Comparison of ENCODE assay signal across 10 cellular contexts in the genomic region with DNA sequence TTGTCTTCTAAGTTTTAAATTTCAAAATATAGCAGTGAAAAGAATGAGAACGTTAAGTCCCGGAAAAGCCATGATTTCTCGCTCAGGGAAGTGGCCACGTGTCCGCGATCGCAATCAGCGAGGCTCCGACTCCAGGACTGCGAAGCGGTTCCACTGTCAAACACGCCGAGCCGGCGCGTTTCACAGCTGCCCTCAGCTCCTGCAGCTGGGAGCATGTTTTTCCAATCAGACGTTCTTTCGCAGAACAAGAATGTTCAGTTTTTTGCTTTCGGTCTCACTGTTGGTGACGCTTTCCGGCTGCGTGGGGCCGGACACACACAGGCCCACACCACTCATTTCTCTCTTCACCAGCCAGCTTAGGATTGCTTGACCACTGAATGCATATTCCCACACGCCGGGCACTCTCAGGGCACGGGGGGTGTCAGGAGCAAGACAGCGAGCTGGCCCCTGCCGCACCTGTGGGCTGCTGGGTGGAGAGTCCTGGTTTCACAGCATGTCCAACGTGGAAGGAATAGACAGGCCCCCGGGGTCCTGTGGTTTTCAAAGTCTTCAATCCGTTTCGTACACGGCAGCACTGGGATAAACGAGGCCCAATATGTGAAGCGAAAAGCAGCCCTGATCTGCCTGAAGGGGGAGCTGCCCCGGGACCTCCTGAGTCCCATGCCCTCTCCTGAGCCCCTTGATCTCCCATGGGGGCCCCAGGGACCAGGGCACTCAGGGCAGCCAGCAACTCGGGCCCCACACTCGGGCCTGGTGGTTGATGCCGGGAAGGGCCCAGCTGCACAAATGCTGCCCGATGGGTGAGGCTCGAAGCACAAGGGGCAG. TPM values are rescaled to one million over a fixed set of nuclear protein-coding genes. Genes with fewer than 3 reads are reported as not detected.
A peak's percentile ranks its signal among the peaks of the same experiment; 100 is the strongest.
DNase-seq lines count a peak whose midpoint lies in the region; ATAC-seq and TF ChIP-seq lines count a peak whose summit lies in the region.
"Had no signal": no experiment of that assay in that cellular context is flagged by ENCODE, and none has a peak within 500 bp of the region (broad histone marks: within the 10 kb centered on the region; RNA-seq: fewer than 3 reads in every experiment).

No MANE protein-coding gene starts in this region.

- no peak overlapping the region for H3K4me2 ChIP-seq in neuronal stem cell (ENCODE audit: insufficient read depth, low read length, poor library complexity, severe bottlenecking)

- H3K27ac ChIP-seq in ascending aorta (peak overlapping the region; percentile 7 to 50), cardiac muscle cell (no peak overlapping the region), neuronal stem cell (replicated peaks; ENCODE audit: low read length) (no peak overlapping the region)

- ATAC-seq in HG03097 (IDR thresholded peaks at IDR 0.05; ENCODE audit: low FRiP score, unreplicated experiment) (no peak), GM19324 (IDR thresholded peaks at IDR 0.05; ENCODE audit: low FRiP score, unreplicated experiment) (no peak)
- ATAC-seq in activated CD8-positive, alpha-beta T cell treated with anti-CD3 and anti-CD28 coated beads, Interleukin-2, amount 10 ng/mL, durations not matched to agents 7 days and 5 days: no peak

- TF ChIP-seq CTCF in AG04449 (IDR thresholded peaks at IDR 0.05; ENCODE audit: insufficient read depth, low read length, missing control alignments) (peak; percentile 11), ascending aorta (IDR thresholded peaks at IDR 0.05) (no peak), cardiac muscle cell (IDR thresholded peaks at IDR 0.05; ENCODE audit: low read depth, low read length) (peak; percentile 14)

- H3K9me3 ChIP-seq in ascending aorta: no peaks in the 10 kb centered on the region
- H3K9me3 ChIP-seq in cardiac muscle cell (ENCODE audit: low read depth): no peaks in the 10 kb centered on the region
- H3K9me3 ChIP-seq in neuronal stem cell (replicated peaks in 1 of 2; ENCODE audit: control insufficient read depth in 2 of 2, insufficient read depth in 1 of 2, low read depth in 1 of 2, low read length in 2 of 2): no peaks in the 10 kb centered on the region

- H3K4me3 ChIP-seq in AG04449 (ENCODE audit: low read depth, low read length) (no peak overlapping the region), ascending aorta (no peak overlapping the region), cardiac muscle cell (no peak overlapping the region), neuronal stem cell (ENCODE audit: low read length in 2 of 2) (no peak overlapping the region)

- H3K79me1 ChIP-seq in neuronal stem cell (ENCODE audit: low read depth, low read length): no peaks in the 10 kb centered on the region

- no CpG with 5 or more reads among the region's 41 CpGs for WGBS in neuronal stem cell (ENCODE audit: extremely low coverage in 2 of 2, insufficient read length in 2 of 2, insufficient replicate concordance in 1 of 2), 2 donors

- peak overlapping the region; percentile 41 for H4K91ac ChIP-seq in neuronal stem cell (ENCODE audit: low read depth, low read length, poor library complexity)

- peak overlapping the region; percentile 73 for H3K18ac ChIP-seq in neuronal stem cell (ENCODE audit: low read length)

- H3K27me3 Mint-ChIP-seq in activated CD8-positive, alpha-beta T cell treated with anti-CD3 and anti-CD28 coated beads, Interleukin-2, amount 10 ng/mL, durations not matched to agents 7 days and 5 days (ENCODE audit: low read depth): peaks cover 27% of the 10 kb centered on the region

- no peak overlapping the region for H3K4me3 Mint-ChIP-seq in activated CD8-positive, alpha-beta T cell treated with anti-CD3 and anti-CD28 coated beads, Interleukin-2, amount 10 ng/mL, durations not matched to agents 7 days and 5 days

- no peak overlapping the region for H2BK120ac ChIP-seq in neuronal stem cell (ENCODE audit: low read depth, low read length)

- POLR2A ChIA-PET in AG04449 (lab: Yijun Ruan, JAX): no interaction called here
- POLR2A ChIA-PET in activated CD8-positive, alpha-beta T cell treated with anti-CD3 and anti-CD28 coated beads, Interleukin-2, amount 10 ng/mL, durations not matched to agents 7 days and 5 days (lab: Charles Lee): no interaction called here

- DNase-seq in AG04449 (ENCODE audit: low read depth, low spot score) (no peak), ascending aorta (ENCODE audit: low spot score in 2 of 2) (no peak), cardiac muscle cell (ENCODE audit: low read depth in 1 of 2, low spot score in 1 of 2) (peak in 1 of 2 donors; percentile 66), neuronal stem cell (ENCODE audit: low spot score) (no peak)
- no peak for DNase-seq in activated CD8-positive, alpha-beta T cell treated with anti-CD3 and anti-CD28 coated beads, Interleukin-2, amount 10 ng/mL, durations not matched to agents 7 days and 5 days
- DNase-seq in activated naive CD4-positive, alpha-beta T cell treated with Interleukin-2 at 50 U/mL for 16 hours: no peak
- DNase-seq: activated T-cell treated with anti-CD3 and anti-CD28 coated beads, Interleukin-2, amount 50 U/mL, for 48 hours; NCI-H1417 had no signal

- H2AK5ac ChIP-seq in neuronal stem cell (ENCODE audit: low read depth, low read length): peak overlapping the region; percentile 91

- intact Hi-C loops in ascending aorta (cut with DNase I): no loop called here

- peaks cover 0 to under 1% of the 10 kb centered on the region in 2 donors for H3K4me1 ChIP-seq in ascending aorta
- H3K4me1 ChIP-seq in cardiac muscle cell (ENCODE audit: low read depth): peaks cover 35% of the 10 kb centered on the region
- H3K4me1 ChIP-seq in neuronal stem cell (ENCODE audit: control insufficient read depth in 2 of 2, insufficient read depth in 1 of 2, low read depth in 1 of 2, low read length in 2 of 2): peaks cover 7 to 41% of the 10 kb centered on the region in 2 donors

- no peak overlapping the region for H3K4ac ChIP-seq in neuronal stem cell (ENCODE audit: low read length)

- peak overlapping the region; percentile 76 for H2BK15ac ChIP-seq in neuronal stem cell (ENCODE audit: low read length)

- H3K9ac ChIP-seq in neuronal stem cell (ENCODE audit: low read depth, low read length, poor library complexity): peak overlapping the region; percentile 7

- H3K14ac ChIP-seq in neuronal stem cell (ENCODE audit: low read length): no peak overlapping the region

- H3K36me3 Mint-ChIP-seq in activated CD8-positive, alpha-beta T cell treated with anti-CD3 and anti-CD28 coated beads, Interleukin-2, amount 10 ng/mL, durations not matched to agents 7 days and 5 days (ENCODE audit: low read depth): no peaks in the 10 kb centered on the region

- no peak overlapping the region for H2BK12ac ChIP-seq in neuronal stem cell (ENCODE audit: low read length)

- H4K8ac ChIP-seq in neuronal stem cell (ENCODE audit: low read depth, low read length): no peak overlapping the region

- H3K9me3 Mint-ChIP-seq in activated CD8-positive, alpha-beta T cell treated with anti-CD3 and anti-CD28 coated beads, Interleukin-2, amount 10 ng/mL, durations not matched to agents 7 days and 5 days (ENCODE audit: insufficient read depth): no peaks in the 10 kb centered on the region

- CTCF ChIA-PET in AG04449 (lab: Yijun Ruan, JAX): interaction anchor here (0.7 to 2.4 kb wide), 2 partner anchors 8 to 47 kb away, joined by 3 to 5 read pairs; no protein-coding TSS in a partner anchor
- CTCF ChIA-PET in activated CD8-positive, alpha-beta T cell treated with anti-CD3 and anti-CD28 coated beads, Interleukin-2, amount 10 ng/mL, durations not matched to agents 7 days and 5 days (lab: Charles Lee): no interaction called here

- no peak overlapping the region for H2AFZ ChIP-seq in neuronal stem cell (ENCODE audit: low read length)

- peak overlapping the region; percentile 92 for H2BK5ac ChIP-seq in neuronal stem cell (ENCODE audit: low read length)

- no peaks in the 10 kb centered on the region for H3K4me1 Mint-ChIP-seq in activated CD8-positive, alpha-beta T cell treated with anti-CD3 and anti-CD28 coated beads, Interleukin-2, amount 10 ng/mL, durations not matched to agents 7 days and 5 days (ENCODE audit: low read depth)

- no peak overlapping the region for H3K27ac Mint-ChIP-seq in activated CD8-positive, alpha-beta T cell treated with anti-CD3 and anti-CD28 coated beads, Interleukin-2, amount 10 ng/mL, durations not matched to agents 7 days and 5 days

- no peaks in the 10 kb centered on the region for H3K27me3 ChIP-seq in ascending aorta
- no peaks in the 10 kb centered on the region for H3K27me3 ChIP-seq in cardiac muscle cell
- H3K27me3 ChIP-seq in neuronal stem cell (ENCODE audit: control insufficient read depth in 3 of 3, insufficient read depth in 3 of 3, low read depth in 1 of 3, low read length in 3 of 3): peaks cover 0 to 58% (median 0%) of the 10 kb centered on the region in 3 experiments

- H3K36me3 ChIP-seq in ascending aorta: no peaks in the 10 kb centered on the region
- no peaks in the 10 kb centered on the region for H3K36me3 ChIP-seq in cardiac muscle cell
- H3K36me3 ChIP-seq in neuronal stem cell (replicated peaks in 1 of 2; ENCODE audit: control insufficient read depth in 2 of 2, insufficient read depth in 2 of 2, low read length in 2 of 2): no peaks in the 10 kb centered on the region

- H3K23ac ChIP-seq in neuronal stem cell (ENCODE audit: low read depth, low read length, poor library complexity): no peak overlapping the region

RNA-seq across cellular contexts. Expression of a gene that starts 47.3 kb away (rescaled TPM):
- total RNA-seq in ascending aorta (699 TPM), cardiac muscle cell (887 and 1,182 TPM in 2 replicates)
- 407 and 535 TPM in 2 replicates for polyA plus RNA-seq in cardiac muscle cell
- polyA plus RNA-seq in neuronal stem cell (2013, experiment 1 of 2): 42.5 TPM
- 42.1 TPM for polyA plus RNA-seq in neuronal stem cell (2013, experiment 2 of 2)
- 10 to 100 TPM; 24.1 to 28.7 TPM for total RNA-seq in activated CD8-positive, alpha-beta T cell treated with anti-CD3 and anti-CD28 coated beads, Interleukin-2, amount 10 ng/mL, durations not matched to agents 7 days and 5 days

Comparison
In these comparisons a context has a peak if more than half of its experiments do, and no peak if none do; other contexts are left out.
1. CTCF ChIP-seq: peak in AG04449 (single experiment) and cardiac muscle cell (single experiment); none in ascending aorta (0 of 3).
2. H3K27ac ChIP-seq: peak in ascending aorta (2 of 2); none in cardiac muscle cell (single experiment) and neuronal stem cell (single experiment).
3. RNA of a gene that starts 47.3 kb away (total RNA-seq): 887 to 1,182 TPM in cardiac muscle cell and 699 TPM in ascending aorta (single experiment); 24.1 to 28.7 TPM in activated CD8-positive, alpha-beta T cell treated with anti-CD3 and anti-CD28 coated beads, Interleukin-2, amount 10 ng/mL, durations not matched to agents 7 days and 5 days; every median in the first group is over 10 times any median in the second.